1 cellular context compared by ENCODE assay signal in genomic region chr12:28192145-28192544, GRCh38.
A peak's percentile ranks its signal among the peaks of the same experiment; 100 is the strongest.
TF ChIP-seq lines count a peak whose summit lies in the region.

No MANE protein-coding gene starts in this region.

TF ChIP-seq in K562, 482 proteins besides CTCF, POLR2A, EP300 and RAD21 (continued from another document and continues in another):
- TF ChIP-seq CHD7 (IDR thresholded peaks at IDR 0.05; ENCODE audit: low read depth, low read length) (no peak), NFIC (IDR thresholded peaks at IDR 0.05) (peak; percentile 93), ZNF274 (IDR thresholded peaks at IDR 0.05; ENCODE audit: borderline replicate concordance, low read depth, low read length) (no peak), KLF10 (CRISPR knock-in tag; IDR thresholded peaks at IDR 0.05) (no peak), SMARCC2 (IDR thresholded peaks at IDR 0.05; ENCODE audit: low read depth) (peak; percentile 82; the same call in 1 of the 2 replicates), FOXP1 (CRISPR knock-in tag; IDR thresholded peaks at IDR 0.05) (no peak), ZNF561 (CRISPR knock-in tag; conservative IDR thresholded peaks at IDR 0.05) (no peak), NEUROD1 (IDR thresholded peaks at IDR 0.05; ENCODE audit: borderline replicate concordance, low read depth, low read length, partially characterized antibody) (no peak), ZNF253 (CRISPR knock-in tag; conservative IDR thresholded peaks at IDR 0.05) (no peak), PHB (CRISPR knock-in tag; IDR thresholded peaks at IDR 0.05) (no peak), L3MBTL2 (IDR thresholded peaks at IDR 0.05) (no peak), NFYB (IDR thresholded peaks at IDR 0.05; ENCODE audit: extremely low read depth, insufficient read length) (no peak), EHMT2 (IDR thresholded peaks at IDR 0.05) (peak; percentile 88), NR2F6 (CRISPR knock-in tag; IDR thresholded peaks at IDR 0.05) (no peak), XRCC4 (IDR thresholded peaks at IDR 0.05; ENCODE audit: extremely low read depth, insufficient read depth, insufficient read length) (no peak), NCOR1 (IDR thresholded peaks at IDR 0.05) (peak; percentile 98), ZNF830 (CRISPR knock-in tag; IDR thresholded peaks at IDR 0.05) (no peak), BRD9 (IDR thresholded peaks at IDR 0.05; ENCODE audit: low read depth, partially characterized antibody) (peak; percentile 41), GATAD2B (IDR thresholded peaks at IDR 0.05; ENCODE audit: borderline replicate concordance) (peak; percentile 96), SNAPC5 (CRISPR knock-in tag; IDR thresholded peaks at IDR 0.05) (no peak), POU5F1 (IDR thresholded peaks at IDR 0.05; ENCODE audit: borderline replicate concordance, low read depth, low read length, partially characterized antibody) (no peak), MEIS2 (IDR thresholded peaks at IDR 0.05; ENCODE audit: partially characterized antibody) (peak; percentile 68), MLLT1 (IDR thresholded peaks at IDR 0.05) (0 out of 4 replicates have a peak, but pooled peaks of 1 of the 2 experiments have one; percentile 13), MED1 (CRISPR knock-in tag; IDR thresholded peaks at IDR 0.05; ENCODE audit: borderline replicate concordance) (no peak), MCM2 (IDR thresholded peaks at IDR 0.05; ENCODE audit: low read depth) (no peak), HDAC3 (IDR thresholded peaks at IDR 0.05; ENCODE audit: borderline replicate concordance, partially characterized antibody) (peak; percentile 89), ZNF696 (CRISPR knock-in tag; conservative IDR thresholded peaks at IDR 0.05) (no peak), NRF1 (conservative IDR thresholded peaks at IDR 0.05 in 1 of 2, IDR thresholded peaks at IDR 0.05 in 1 of 2) (no peak), FOSL1 (tag; conservative IDR thresholded peaks at IDR 0.05) (no peak; the same call in 1 of the 2 replicates), ETV6 (IDR thresholded peaks at IDR 0.05; ENCODE audit: borderline replicate concordance in 1 of 2, low read depth in 2 of 2, low read length in 1 of 2) (no peak), ETV6 (CRISPR knock-in tag; IDR thresholded peaks at IDR 0.05; ENCODE audit: borderline replicate concordance) (no peak), TFE3 (CRISPR knock-in tag; IDR thresholded peaks at IDR 0.05) (no peak), ZNF436 (CRISPR knock-in tag; IDR thresholded peaks at IDR 0.05) (no peak), SPI1 (IDR thresholded peaks at IDR 0.05; ENCODE audit: borderline replicate concordance, low read depth, low read length) (no peak), CCAR2 (IDR thresholded peaks at IDR 0.05; ENCODE audit: low read depth, low read length) (no peak), ZMIZ1 (IDR thresholded peaks at IDR 0.05; ENCODE audit: low read depth in 2 of 2, low read length in 2 of 2) (peak in 1 of 2 experiments; percentile 88; a peak in 2 of 4 replicates), ILK (tag; IDR thresholded peaks at IDR 0.05; ENCODE audit: borderline replicate concordance, low read depth) (no peak), RBM15 (IDR thresholded peaks at IDR 0.05; ENCODE audit: insufficient read depth, low read length) (no peak), DNMT1 (IDR thresholded peaks at IDR 0.05) (no peak), AFF1 (IDR thresholded peaks at IDR 0.05; ENCODE audit: low read depth in 1 of 2, partially characterized antibody in 2 of 2) (no peak)
